Comparison of ENCODE assay signal across 8 cellular contexts in genomic region chr14:50666772-50667490, GRCh38. TPM values are rescaled to one million over a fixed set of nuclear protein-coding genes. Genes with fewer than 3 reads are reported as not detected.
DNase-seq lines count a peak whose midpoint lies in the region; ATAC-seq and TF ChIP-seq lines count a peak whose summit lies in the region.

No MANE protein-coding gene starts in this region.

- no peak overlapping the region for H3K4me3 Mint-ChIP-seq in activated naive CD8-positive, alpha-beta T cell treated with anti-CD3 and anti-CD28 coated beads for 36 hours

- no peaks in the 10 kb centered on the region for H3K27me3 Mint-ChIP-seq in activated naive CD8-positive, alpha-beta T cell treated with anti-CD3 and anti-CD28 coated beads for 36 hours

- H3K4me1 ChIP-seq in left ventricle myocardium inferior: peaks cover 68% of the 10 kb centered on the region

- peak overlapping the region; percentile 93 for H3K4me3 ChIP-seq in left ventricle myocardium inferior

- intact Hi-C loops in left ventricle myocardium inferior (cut with micrococcal nuclease): no loop called here

- H3K36me3 Mint-ChIP-seq in activated naive CD8-positive, alpha-beta T cell treated with anti-CD3 and anti-CD28 coated beads for 36 hours: peaks cover 12% of the 10 kb centered on the region

- peak overlapping the region; percentile 66 for H3K27ac Mint-ChIP-seq in activated naive CD8-positive, alpha-beta T cell treated with anti-CD3 and anti-CD28 coated beads for 36 hours

- no peak for TF ChIP-seq CTCF in left ventricle myocardium inferior (IDR thresholded peaks at IDR 0.05; ENCODE audit: borderline replicate concordance)

- DNase-seq in stimulated activated naive CD4-positive, alpha-beta T cell (lab: John Stamatoyannopoulos, UW): peak; percentile 9 to 69 (median 39)
- DNase-seq in stimulated activated naive CD4-positive, alpha-beta T cell treated with Interleukin-2 at 50 U/mL for 16 hours (lab: John Stamatoyannopoulos, UW): no peak
- peak; percentile 45 for DNase-seq in NCI-H2171 treated with DMSO at 0.1 percent for 48 hours (lab: John Stamatoyannopoulos, UW)
- peak; percentile 20 for DNase-seq in activated naive CD8-positive, alpha-beta T cell treated with anti-CD3 and anti-CD28 coated beads for 36 hours
- no peak for DNase-seq in left ventricle myocardium inferior
- DNase-seq in putamen (ENCODE audit: low spot score): peak; percentile 34

- H3K27me3 ChIP-seq in left ventricle myocardium inferior (ENCODE audit: low read depth): no peaks in the 10 kb centered on the region

- H3K4me1 Mint-ChIP-seq in activated naive CD8-positive, alpha-beta T cell treated with anti-CD3 and anti-CD28 coated beads for 36 hours: peaks cover 13% of the 10 kb centered on the region

- H3K9me3 Mint-ChIP-seq in activated naive CD8-positive, alpha-beta T cell treated with anti-CD3 and anti-CD28 coated beads for 36 hours: no peaks in the 10 kb centered on the region

- no peak for ATAC-seq in GM18520 (IDR thresholded peaks at IDR 0.05; ENCODE audit: unreplicated experiment)
- no peak for ATAC-seq in HG03095 (IDR thresholded peaks at IDR 0.05; ENCODE audit: unreplicated experiment)

- H3K36me3 ChIP-seq in left ventricle myocardium inferior: peaks cover 10% of the 10 kb centered on the region

- H3K27ac ChIP-seq in left ventricle myocardium inferior (replicated peaks): peak overlapping the region; percentile 98

- H3K9me3 ChIP-seq in left ventricle myocardium inferior (replicated peaks): no peaks in the 10 kb centered on the region

RNA-seq across cellular contexts. Expression of gene SAV1, which starts 1.2 kb away (rescaled TPM):
- 10 to 100 TPM; 14.4 to 15.2 TPM for total RNA-seq in activated naive CD8-positive, alpha-beta T cell treated with anti-CD3 and anti-CD28 coated beads for 36 hours
- 29.5 TPM for total RNA-seq in left ventricle myocardium inferior

Comparison
In these comparisons a context has a peak if more than half of its experiments do, and no peak if none do; other contexts are left out.
1. DNase-seq: peak in stimulated activated naive CD4-positive, alpha-beta T cell (6 of 6), NCI-H2171 treated with DMSO at 0.1 percent for 48 hours (single experiment), activated naive CD8-positive, alpha-beta T cell treated with anti-CD3 and anti-CD28 coated beads for 36 hours (single experiment) and putamen (single experiment); none in stimulated activated naive CD4-positive, alpha-beta T cell treated with Interleukin-2 at 50 U/mL for 16 hours (single experiment) and left ventricle myocardium inferior (single experiment).